Comparison of ENCODE assay signal across 11 cellular contexts in genomic region chr10:123442901-123443300, GRCh38.
DNase-seq lines count a peak whose midpoint lies in the region; ATAC-seq and TF ChIP-seq lines count a peak whose summit lies in the region.
"Had no signal": no experiment of that assay in that cellular context is flagged by ENCODE, and none has a peak within 500 bp of the region (broad histone marks: within the 10 kb centered on the region; RNA-seq: fewer than 3 reads in every experiment).

No MANE protein-coding gene starts in this region.

- TF ChIP-seq CTCF in chondrocyte (IDR thresholded peaks at IDR 0.05), result no peak

- H3K4me1 Mint-ChIP-seq in chondrocyte (ENCODE audit: low read depth), result no peaks in the 10 kb centered on the region

- H3K27ac Mint-ChIP-seq in chondrocyte (ENCODE audit: unreplicated experiment), result no peak overlapping the region

- H3K36me3 Mint-ChIP-seq in chondrocyte (ENCODE audit: low read depth), result no peaks in the 10 kb centered on the region

- peak; percentile 96 for ATAC-seq in GM19043 (IDR thresholded peaks at IDR 0.05; ENCODE audit: low read depth, unreplicated experiment)
- peak; percentile 95 for ATAC-seq in GM21717 (IDR thresholded peaks at IDR 0.05; ENCODE audit: unreplicated experiment)
- peak; percentile 96 for ATAC-seq in HG03095 (IDR thresholded peaks at IDR 0.05; ENCODE audit: unreplicated experiment)
- ATAC-seq in HG02970 (IDR thresholded peaks at IDR 0.05; ENCODE audit: low FRiP score, unreplicated experiment), result no peak
- ATAC-seq: psoas muscle had no signal

- DNase-seq in chondrocyte (ENCODE audit: low spot score), result no peak
- no peak for DNase-seq in activated CD4-positive, CD25-positive, alpha-beta regulatory T cell (lab: John Stamatoyannopoulos, UW)
- DNase-seq in NK-92 (lab: John Stamatoyannopoulos, UW; ENCODE audit: unreplicated experiment), result no peak
- DNase-seq: dermis blood vessel endothelial cell, NCI-H510A, psoas muscle, SIG-M5 had no signal

- H3K27me3 Mint-ChIP-seq in chondrocyte (ENCODE audit: low read depth), result no peaks in the 10 kb centered on the region

- no peak overlapping the region for H3K4me3 Mint-ChIP-seq in chondrocyte (ENCODE audit: unreplicated experiment)

- no peaks in the 10 kb centered on the region for H3K9me3 Mint-ChIP-seq in chondrocyte (ENCODE audit: low read depth)
